In the genomic region with DNA sequence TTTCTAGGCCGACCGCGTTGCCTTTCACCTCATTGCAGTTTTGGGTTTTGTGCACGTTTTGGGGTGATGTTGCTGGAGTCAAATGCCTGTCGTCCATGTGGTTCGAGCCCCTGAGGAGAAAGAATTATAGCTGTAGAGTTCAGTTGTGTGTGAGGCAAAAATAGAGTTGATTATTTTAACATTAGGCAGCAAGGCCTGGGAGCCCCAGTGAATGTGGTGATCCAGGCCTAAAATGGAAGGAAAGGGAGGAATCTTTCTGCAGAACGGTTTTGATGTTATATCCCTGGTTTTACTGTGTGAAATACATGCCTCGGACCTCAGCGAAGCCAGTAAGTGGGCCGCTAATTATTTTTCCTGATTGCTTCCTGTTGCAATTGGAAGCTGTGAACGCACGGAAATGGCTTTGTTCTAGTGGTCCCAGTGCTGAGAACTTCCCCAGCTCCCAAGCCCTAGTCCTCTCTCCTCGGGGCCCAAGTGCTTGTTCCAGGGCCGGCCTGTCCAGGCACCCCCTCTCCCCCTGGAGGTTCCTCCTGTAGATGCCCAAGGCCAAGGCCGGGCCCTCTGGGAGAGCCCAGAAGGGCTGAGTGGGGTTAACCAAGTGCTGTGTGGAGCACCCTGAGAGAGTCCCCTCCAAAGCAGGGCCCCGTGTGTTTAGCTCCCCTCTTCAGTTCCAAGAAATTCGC, we compare ENCODE assay signal across 8 cellular contexts.
DNase-seq lines count a peak whose midpoint lies in the region; ATAC-seq and TF ChIP-seq lines count a peak whose summit lies in the region.

No MANE protein-coding gene starts in this region.

- DNase-seq in GM12864 (ENCODE audit: low read depth) (no peak), SHP77 treated with DMSO at 0.1 percent for 48 hours (lab: John Stamatoyannopoulos, UW) (peak; percentile 20), fibroblast of pulmonary artery (ENCODE audit: low read depth) (no peak), retina (peak; percentile 71), germinal center (ENCODE audit: low spot score) (no peak), SIG-M5 treated with dmso at 0.1 percent for 504 hours (lab: John Stamatoyannopoulos, UW; ENCODE audit: unreplicated experiment) (no peak), NCI-H146 treated with DMSO at 0.1 percent for 48 hours (lab: John Stamatoyannopoulos, UW; ENCODE audit: unreplicated experiment) (no peak)

- TF ChIP-seq CTCF in GM12864 (IDR thresholded peaks at IDR 0.05; ENCODE audit: low read depth, low read length, missing control alignments) (no peak), fibroblast of pulmonary artery (IDR thresholded peaks at IDR 0.05; ENCODE audit: low read length, missing control alignments) (no peak)

- H3K4me3 ChIP-seq in GM12864 (ENCODE audit: low read depth, low read length) (peak overlapping the region; percentile 75; the same call in 1 of the 2 replicates), fibroblast of pulmonary artery (replicated peaks; ENCODE audit: low read depth, low read length) (peak overlapping the region; percentile 67)

- ATAC-seq in GM19467 (IDR thresholded peaks at IDR 0.05; ENCODE audit: unreplicated experiment): no peak

Comparison
In these comparisons a context has a peak if more than half of its experiments do, and no peak if none do; other contexts are left out.
1. DNase-seq: peak in SHP77 treated with DMSO at 0.1 percent for 48 hours (single experiment) and retina (single experiment); none in GM12864 (single experiment), fibroblast of pulmonary artery (single experiment), germinal center (single experiment), SIG-M5 treated with dmso at 0.1 percent for 504 hours (single experiment) and NCI-H146 treated with DMSO at 0.1 percent for 48 hours (single experiment).